15 cellular contexts compared by ENCODE assay signal in the genomic region with DNA sequence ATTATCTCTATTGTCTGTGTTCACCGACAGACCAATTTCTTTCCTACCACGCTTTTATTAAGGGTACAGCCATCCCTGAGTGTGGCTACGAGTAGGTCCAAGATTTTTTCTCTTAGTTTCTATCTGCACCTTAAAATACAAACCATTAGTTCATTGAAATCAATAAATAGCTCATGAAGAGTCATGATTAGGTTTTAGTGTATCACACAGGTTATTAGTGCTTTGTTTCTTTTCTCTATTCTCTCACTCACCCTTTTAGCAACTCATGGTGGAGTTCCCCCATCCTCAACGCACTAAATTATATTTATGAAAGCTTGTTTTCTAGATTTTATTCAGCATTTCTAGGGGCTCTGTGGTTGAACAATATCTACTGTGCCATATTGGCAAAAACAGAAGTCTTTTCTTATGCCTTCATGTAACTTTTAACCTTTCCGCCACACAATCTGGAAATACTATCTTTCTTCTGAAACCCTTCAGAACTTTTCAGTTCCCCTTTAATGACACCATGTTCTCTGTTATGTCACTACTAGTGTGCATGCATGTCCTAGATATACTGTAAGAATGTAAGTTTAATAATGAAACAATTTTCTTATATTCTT.
DNase-seq lines count a peak whose midpoint lies in the region; ATAC-seq and TF ChIP-seq lines count a peak whose summit lies in the region.
"Had no signal": no experiment of that assay in that cellular context is flagged by ENCODE, and none has a peak within 500 bp of the region (broad histone marks: within the 10 kb centered on the region; RNA-seq: fewer than 3 reads in every experiment).

No MANE protein-coding gene starts in this region.

- H3K36me3 ChIP-seq in prostate gland, result no peaks in the 10 kb centered on the region
- H3K36me3 ChIP-seq: cardiac muscle cell, SJSA1, tibial nerve had no signal

- H3K27me3 Mint-ChIP-seq in activated T-cell treated with anti-CD3 and anti-CD28 coated beads, Interleukin-2, amount 50 U/mL, for 24 hours, result peaks cover 18% of the 10 kb centered on the region
- H3K27me3 Mint-ChIP-seq: activated B cell treated with CpG ODN at 0.5 μM for 24 hours had no signal

- no peaks in the 10 kb centered on the region for H3K9me3 ChIP-seq in prostate gland
- H3K9me3 ChIP-seq: SJSA1, tibial nerve had no signal

- H3K4me1 Mint-ChIP-seq in activated T-cell treated with anti-CD3 and anti-CD28 coated beads, Interleukin-2, amount 50 U/mL, for 24 hours (ENCODE audit: low read depth), result no peaks in the 10 kb centered on the region
- H3K4me1 Mint-ChIP-seq: activated B cell treated with CpG ODN at 0.5 μM for 24 hours had no signal

- 92% methylated on average over 5 of the region's 5 CpGs for WGBS in prostate gland

- H3K9me3 Mint-ChIP-seq in activated T-cell treated with anti-CD3 and anti-CD28 coated beads, Interleukin-2, amount 50 U/mL, for 24 hours, result no peaks in the 10 kb centered on the region
- H3K9me3 Mint-ChIP-seq: activated B cell treated with CpG ODN at 0.5 μM for 24 hours had no signal

- ATAC-seq in GM18858 (IDR thresholded peaks at IDR 0.05; ENCODE audit: unreplicated experiment), result peak; percentile 95
- peak; percentile 97 for ATAC-seq in GM21423 (IDR thresholded peaks at IDR 0.05; ENCODE audit: unreplicated experiment)
- peak; percentile 97 for ATAC-seq in HG02973 (IDR thresholded peaks at IDR 0.05; ENCODE audit: unreplicated experiment)
- ATAC-seq in HG03571 (IDR thresholded peaks at IDR 0.05; ENCODE audit: unreplicated experiment), result peak; percentile 97

- no peak for TF ChIP-seq POLR2A in prostate gland (IDR thresholded peaks at IDR 0.05)

- no peaks in the 10 kb centered on the region for H3K36me3 Mint-ChIP-seq in activated T-cell treated with anti-CD3 and anti-CD28 coated beads, Interleukin-2, amount 50 U/mL, for 24 hours (ENCODE audit: low read depth)

- no peak overlapping the region for H3K27ac ChIP-seq in prostate gland
- H3K27ac ChIP-seq in dorsolateral prefrontal cortex, result no peak overlapping the region
- H3K27ac ChIP-seq: cardiac muscle cell, HL-60, SJSA1, tibial nerve had no signal

- H3K4me3 ChIP-seq in prostate gland (no peak overlapping the region), dorsolateral prefrontal cortex (no peak overlapping the region)
- H3K4me3 ChIP-seq: cardiac muscle cell, SJSA1, tibial nerve had no signal

- intact Hi-C loops in prostate gland (cut with DNase I), result no loop called here
- intact Hi-C loops in dorsolateral prefrontal cortex (cut with DNase I), result no loop called here

- no peak overlapping the region for H3K4me3 Mint-ChIP-seq in activated T-cell treated with anti-CD3 and anti-CD28 coated beads, Interleukin-2, amount 50 U/mL, for 24 hours
- H3K4me3 Mint-ChIP-seq: activated B cell treated with CpG ODN at 0.5 μM for 24 hours had no signal

- no peak for TF ChIP-seq CTCF in prostate gland (IDR thresholded peaks at IDR 0.05)
- no peak for TF ChIP-seq CTCF in dorsolateral prefrontal cortex (IDR thresholded peaks at IDR 0.05 in 54 of 56, conservative IDR thresholded peaks at IDR 0.05 in 2 of 56; ENCODE audit: low read depth in 1 of 56, partially characterized antibody in 56 of 56)

- DNase-seq in prostate gland (ENCODE audit: low spot score) (no peak), dorsolateral prefrontal cortex (no peak)
- no peak for DNase-seq in activated effector memory CD4-positive, alpha-beta T cell treated with Interleukin-2 at 50 U/mL for 16 hours
- no peak for DNase-seq in activated T-cell treated with anti-CD3 and anti-CD28 coated beads, Interleukin-2, amount 50 U/mL, for 24 hours
- DNase-seq: activated B cell treated with CpG ODN at 0.5 μM for 24 hours, C1 segment of cervical spinal cord, NCI-H526 treated with DMSO at 0.1 percent for 48 hours had no signal

- no peak overlapping the region for H3K27ac Mint-ChIP-seq in activated T-cell treated with anti-CD3 and anti-CD28 coated beads, Interleukin-2, amount 50 U/mL, for 24 hours
- H3K27ac Mint-ChIP-seq: activated B cell treated with CpG ODN at 0.5 μM for 24 hours had no signal

- no peaks in the 10 kb centered on the region for H3K4me1 ChIP-seq in prostate gland (replicated peaks)
- H3K4me1 ChIP-seq: SJSA1, tibial nerve had no signal

- no peaks in the 10 kb centered on the region for H3K27me3 ChIP-seq in prostate gland (replicated peaks; ENCODE audit: insufficient read depth)
- no peaks in the 10 kb centered on the region for H3K27me3 ChIP-seq in dorsolateral prefrontal cortex
- H3K27me3 ChIP-seq: cardiac muscle cell, SJSA1, tibial nerve had no signal
